8 cellular contexts compared by ENCODE assay signal in the genomic region with DNA sequence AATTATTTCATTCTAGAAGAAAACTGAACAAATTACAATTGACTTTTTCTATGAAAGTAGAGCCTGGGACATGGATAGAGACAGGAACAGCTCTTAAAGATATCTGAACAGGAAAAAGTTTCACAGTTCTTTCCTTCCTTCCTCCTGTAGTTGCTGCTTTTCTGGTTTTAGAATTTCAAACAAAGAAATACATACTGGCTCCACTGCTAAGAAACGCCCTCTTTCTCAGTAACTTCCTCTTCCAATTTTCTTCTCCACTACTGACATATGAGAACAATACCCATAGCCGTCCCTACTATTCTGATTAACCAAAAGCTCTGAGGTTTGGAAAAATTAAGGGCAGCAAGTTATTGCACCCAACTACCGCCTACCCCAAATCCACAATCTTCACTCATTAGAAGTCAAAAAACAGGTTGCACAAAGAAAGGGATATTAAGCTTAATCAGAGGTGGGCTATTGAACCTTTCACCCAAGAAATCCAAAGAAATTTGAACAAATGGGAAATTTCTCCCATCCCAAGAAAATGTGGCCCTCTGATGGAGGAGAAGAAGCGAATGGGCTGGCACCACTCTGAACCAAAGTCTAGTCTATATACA. TPM values are rescaled to one million over a fixed set of nuclear protein-coding genes. Genes with fewer than 3 reads are reported as not detected.
DNase-seq lines count a peak whose midpoint lies in the region; ATAC-seq, FAIRE-seq and TF ChIP-seq lines count a peak whose summit lies in the region.

No MANE protein-coding gene starts in this region.

- no peak for ATAC-seq in activated CD8-positive, alpha-beta T cell treated with anti-CD3 and anti-CD28 coated beads for 36 hours
- ATAC-seq in GM19463 (IDR thresholded peaks at IDR 0.05; ENCODE audit: unreplicated experiment), result no peak

- peak overlapping the region; percentile 92 for H3K27ac Mint-ChIP-seq in activated naive CD4-positive, alpha-beta T cell treated with anti-CD3 and anti-CD28 coated beads, Interleukin-2, amount 10 ng/mL, durations not matched to agents 7 days and 5 days
- H3K27ac Mint-ChIP-seq in activated CD8-positive, alpha-beta T cell treated with anti-CD3 and anti-CD28 coated beads for 36 hours, result peak overlapping the region; percentile 100

- POLR2A ChIA-PET in activated CD8-positive, alpha-beta T cell treated with anti-CD3 and anti-CD28 coated beads for 36 hours (lab: Charles Lee), result interaction anchor here (0.8 to 1.0 kb wide), 2 partner anchors 33 to 410 kb away, joined by 3 read pairs; no protein-coding TSS in a partner anchor

- H3K36me3 Mint-ChIP-seq in activated naive CD4-positive, alpha-beta T cell treated with anti-CD3 and anti-CD28 coated beads, Interleukin-2, amount 10 ng/mL, durations not matched to agents 7 days and 5 days, result peaks cover 20% of the 10 kb centered on the region
- H3K36me3 Mint-ChIP-seq in activated CD8-positive, alpha-beta T cell treated with anti-CD3 and anti-CD28 coated beads for 36 hours (ENCODE audit: low read depth), result peaks cover 10% of the 10 kb centered on the region

- H3K4me3 ChIP-seq in keratinocyte (ENCODE audit: control insufficient read depth in 2 of 3, extremely low read depth in 1 of 3, insufficient read depth in 2 of 3, low read depth in 1 of 3, low read length in 3 of 3) (peak overlapping the region; percentile 88 to 100 (median 98)), stomach smooth muscle (ENCODE audit: low read length in 2 of 2) (peak overlapping the region; percentile 89 to 99)

- H3K4me1 Mint-ChIP-seq in activated naive CD4-positive, alpha-beta T cell treated with anti-CD3 and anti-CD28 coated beads, Interleukin-2, amount 10 ng/mL, durations not matched to agents 7 days and 5 days, result peaks cover 49% of the 10 kb centered on the region
- peaks cover 37% of the 10 kb centered on the region for H3K4me1 Mint-ChIP-seq in activated CD8-positive, alpha-beta T cell treated with anti-CD3 and anti-CD28 coated beads for 36 hours (ENCODE audit: low read depth)

- H3K9ac ChIP-seq in keratinocyte (ENCODE audit: control insufficient read depth, extremely low read depth, insufficient read depth, low read length), result peak overlapping the region; percentile 100
- peak overlapping the region in 1 of 2 donors; percentile 99 for H3K9ac ChIP-seq in stomach smooth muscle (ENCODE audit: low read length in 2 of 2)

- H3K9me3 ChIP-seq in keratinocyte (ENCODE audit: control insufficient read depth, low read depth, low read length), result no peaks in the 10 kb centered on the region
- H3K9me3 ChIP-seq in stomach smooth muscle (ENCODE audit: control insufficient read depth in 2 of 2, low read length in 2 of 2), result no peaks in the 10 kb centered on the region

- peaks cover 61% of the 10 kb centered on the region for H3K79me2 ChIP-seq in keratinocyte (ENCODE audit: control insufficient read depth, insufficient read depth, low read length)

- TF ChIP-seq CTCF in activated CD8-positive, alpha-beta T cell treated with anti-CD3 and anti-CD28 coated beads for 36 hours (IDR thresholded peaks at IDR 0.05), result no peak
- no peak for TF ChIP-seq CTCF in keratinocyte (optimal IDR thresholded peaks at IDR 0.05 in 1 of 3, IDR thresholded peaks at IDR 0.05 in 1 of 3, conservative IDR thresholded peaks at IDR 0.05 in 1 of 3; ENCODE audit: extremely low read depth in 1 of 3, insufficient read depth in 2 of 3, low read length in 3 of 3)

- no peaks in the 10 kb centered on the region for H3K9me1 ChIP-seq in keratinocyte (ENCODE audit: control insufficient read depth, extremely low read depth, insufficient read depth, low read length)

- H3K4me1 ChIP-seq in keratinocyte (ENCODE audit: control insufficient read depth, extremely low read depth, insufficient read depth, low read length) (peaks cover 15% of the 10 kb centered on the region), stomach smooth muscle (ENCODE audit: control insufficient read depth, insufficient read depth, low read length) (peaks cover 32% of the 10 kb centered on the region)

- H2AFZ ChIP-seq in keratinocyte (ENCODE audit: control insufficient read depth, low read length), result no peak overlapping the region

- H3K27me3 ChIP-seq in keratinocyte (ENCODE audit: control insufficient read depth, extremely low read depth, insufficient read depth, low read length) (no peaks in the 10 kb centered on the region), stomach smooth muscle (ENCODE audit: control insufficient read depth in 1 of 2, insufficient read depth in 2 of 2, low read length in 2 of 2) (no peaks in the 10 kb centered on the region)

- no peaks in the 10 kb centered on the region for H3K9me3 Mint-ChIP-seq in activated naive CD4-positive, alpha-beta T cell treated with anti-CD3 and anti-CD28 coated beads, Interleukin-2, amount 10 ng/mL, durations not matched to agents 7 days and 5 days
- no peaks in the 10 kb centered on the region for H3K9me3 Mint-ChIP-seq in activated CD8-positive, alpha-beta T cell treated with anti-CD3 and anti-CD28 coated beads for 36 hours

- dilution Hi-C loops in keratinocyte (cut with MboI; ENCODE audit: extremely low pct_ligation_motif_present, low sequenced_read_pairs), result no loop called here

- intact Hi-C loops in activated CD8-positive, alpha-beta T cell treated with anti-CD3 and anti-CD28 coated beads for 36 hours (cut with micrococcal nuclease), result loop anchor here (5.0 kb wide), 1 partner anchor 34 kb away; no protein-coding TSS in a partner anchor

- H3K27ac ChIP-seq in keratinocyte (ENCODE audit: control insufficient read depth, insufficient read depth, low read length), result peak overlapping the region; percentile 100
- peak overlapping the region; percentile 94 for H3K27ac ChIP-seq in stomach smooth muscle (ENCODE audit: low read length)

- no peaks in the 10 kb centered on the region for H3K27me3 Mint-ChIP-seq in activated naive CD4-positive, alpha-beta T cell treated with anti-CD3 and anti-CD28 coated beads, Interleukin-2, amount 10 ng/mL, durations not matched to agents 7 days and 5 days
- H3K27me3 Mint-ChIP-seq in activated CD8-positive, alpha-beta T cell treated with anti-CD3 and anti-CD28 coated beads for 36 hours, result no peaks in the 10 kb centered on the region

- no peak for DNase-seq in activated naive CD4-positive, alpha-beta T cell treated with anti-CD3 and anti-CD28 coated beads, Interleukin-2, amount 10 ng/mL, durations not matched to agents 7 days and 5 days
- DNase-seq in activated naive CD4-positive, alpha-beta T cell (lab: John Stamatoyannopoulos, UW), result no peak
- no peak for DNase-seq in activated CD8-positive, alpha-beta T cell treated with anti-CD3 and anti-CD28 coated beads for 36 hours
- DNase-seq in keratinocyte (ENCODE audit: low read depth, low spot score) (no peak), NCI-H187 (lab: John Stamatoyannopoulos, UW) (no peak), GM19240 (ENCODE audit: insufficient read length, low spot score) (no peak)

- H3K4me2 ChIP-seq in keratinocyte (ENCODE audit: control insufficient read depth, extremely low read depth, insufficient read depth, low read depth, low read length), result peak overlapping the region; percentile 79

- H4K20me1 ChIP-seq in keratinocyte (ENCODE audit: control insufficient read depth, extremely low read depth, insufficient read depth, low read length), result no peaks in the 10 kb centered on the region

- CTCF ChIA-PET in activated naive CD4-positive, alpha-beta T cell treated with anti-CD3 and anti-CD28 coated beads, Interleukin-2, amount 10 ng/mL, durations not matched to agents 7 days and 5 days (lab: Charles Lee), result interaction anchor here (0.6 to 1.3 kb wide), 4 partner anchors 72 to 883 kb away, joined by 3 read pairs; no protein-coding TSS in a partner anchor
- CTCF ChIA-PET in activated CD8-positive, alpha-beta T cell treated with anti-CD3 and anti-CD28 coated beads for 36 hours (lab: Charles Lee), result interaction anchor here (0.9 to 1.2 kb wide), 10 partner anchors 12 to 181 kb away, joined by 3 to 7 read pairs (median 3); no protein-coding TSS in a partner anchor

- H3K36me3 ChIP-seq in keratinocyte (ENCODE audit: control insufficient read depth in 2 of 2, extremely low read depth in 1 of 2, insufficient read depth in 2 of 2, low read length in 2 of 2) (no peaks in the 10 kb centered on the region), stomach smooth muscle (ENCODE audit: control insufficient read depth in 2 of 2, insufficient read depth in 2 of 2, low read length in 2 of 2) (no peaks in the 10 kb centered on the region)

- peak overlapping the region; percentile 98 for H3K4me3 Mint-ChIP-seq in activated naive CD4-positive, alpha-beta T cell treated with anti-CD3 and anti-CD28 coated beads, Interleukin-2, amount 10 ng/mL, durations not matched to agents 7 days and 5 days
- H3K4me3 Mint-ChIP-seq in activated CD8-positive, alpha-beta T cell treated with anti-CD3 and anti-CD28 coated beads for 36 hours, result peak overlapping the region; percentile 99

- FAIRE-seq in keratinocyte (lab: Jason Lieb, UNC), result no peak

RNA-seq across cellular contexts. Expression of a gene that starts 1.9 kb away (rescaled TPM):
- 100 to 1,000 TPM; 108 to 111 TPM for total RNA-seq in activated CD8-positive, alpha-beta T cell treated with anti-CD3 and anti-CD28 coated beads for 36 hours
- 31.3 to 53.8 TPM (median 42.9 TPM) in 3 replicates for polyA plus RNA-seq in keratinocyte
- 43.3 TPM for polyA plus RNA-seq in keratinocyte (2011; ENCODE audit: low read depth)
- polyA plus RNA-seq in keratinocyte (2011; cell fraction: cytosol; rRNA removed), result 52.9 and 67.2 TPM in 2 replicates
- polyA plus RNA-seq in keratinocyte (2011; cell fraction: nucleus; rRNA removed), result 50.6 and 59.2 TPM in 2 replicates
- polyA plus RNA-seq in keratinocyte (2012; ENCODE audit: low replicate concordance), result 49.9 and 65.8 TPM in 2 replicates
- polyA minus RNA-seq in keratinocyte, result 53.1 to 145 TPM (median 57.9 TPM) in 3 replicates
- 49.5 TPM for polyA minus RNA-seq in keratinocyte (2011; cell fraction: cytosol; rRNA and poly(A)+ RNA removed)
- polyA minus RNA-seq in keratinocyte (2011; cell fraction: nucleus; rRNA and poly(A)+ RNA removed), result 25.2 and 42.4 TPM in 2 replicates
